In genomic region chr14:93785423-93785822, GRCh38 we compare ENCODE assay signal across 20 cellular contexts. TPM values are rescaled to one million over a fixed set of nuclear protein-coding genes. Genes with fewer than 3 reads are reported as not detected.
"Had no signal": no experiment of that assay in that cellular context is flagged by ENCODE, and none has a peak within 500 bp of the region (broad histone marks: within the 10 kb centered on the region; RNA-seq: fewer than 3 reads in every experiment).

No MANE protein-coding gene starts in this region.

- H3K9me3 ChIP-seq: heart right ventricle, left lung, lower lobe of right lung, prostate gland, tibial artery had no signal

- ATAC-seq: heart right ventricle, left lung, lower lobe of right lung had no signal

- H3K36me3 ChIP-seq: cardiac muscle cell, heart right ventricle, left lung, lower lobe of right lung, prostate gland, tibial artery had no signal

- H2AFZ ChIP-seq: parathyroid adenoma had no signal

- H3K27me3 ChIP-seq: tibial artery had no signal

- H3K4me3 ChIP-seq: cardiac muscle cell, heart right ventricle, left lung, lower lobe of right lung, prostate gland, tibial artery had no signal

- H3K9ac ChIP-seq: parathyroid adenoma had no signal

- H3K79me2 ChIP-seq: parathyroid adenoma had no signal

- H3K4me3 Mint-ChIP-seq: memory B cell, mesothelial cell of epicardium, naive B cell, nephron progenitor cell had no signal

- H3K27ac Mint-ChIP-seq: memory B cell, mesothelial cell of epicardium, nephron progenitor cell had no signal

- H3K9me3 Mint-ChIP-seq: memory B cell, mesothelial cell of epicardium, nephron progenitor cell had no signal

- DNase-seq: cerebellar nuclear complex; dermis blood vessel endothelial cell; foreskin melanocyte; heart right ventricle; hypothalamus; islet precursor cell; left lung; lower lobe of right lung; naive B cell; nephron progenitor cell; small intestine; stimulated activated CD4-positive, alpha-beta T cell treated with anti-CD3 and anti-CD28 coated beads, Interleukin-12 subunit alpha, Interleukin-12 subunit beta, amount 100 ng/mL, for 4 hours; stimulated activated naive CD4-positive, alpha-beta T cell; tibial artery had no signal

- H3K36me3 Mint-ChIP-seq: memory B cell, mesothelial cell of epicardium had no signal

- H3K4me1 ChIP-seq: lower lobe of right lung, prostate gland had no signal

- H3K27ac ChIP-seq: cardiac muscle cell, heart right ventricle, left lung, lower lobe of right lung, parathyroid adenoma, prostate gland, tibial artery had no signal

RNA-seq across cellular contexts. Expression of gene PRIMA1, which starts 2.9 kb away (rescaled TPM):
- total RNA-seq: dermis blood vessel endothelial cell, epithelial cell of proximal tubule had no signal
